25 cellular contexts compared by ENCODE assay signal in genomic region chr22:47034905-47035419, GRCh38.
DNase-seq lines count a peak whose midpoint lies in the region; ATAC-seq, FAIRE-seq and TF ChIP-seq lines count a peak whose summit lies in the region.
"Had no signal": no experiment of that assay in that cellular context is flagged by ENCODE, and none has a peak within 500 bp of the region (broad histone marks: within the 10 kb centered on the region; RNA-seq: fewer than 3 reads in every experiment).

No MANE protein-coding gene starts in this region.

- H3K27ac ChIP-seq in kidney (ENCODE audit: low read depth in 2 of 2, low read length in 2 of 2) (no peak overlapping the region), aorta (ENCODE audit: low read depth in 1 of 2, low read length in 2 of 2) (no peak overlapping the region)
- H3K27ac ChIP-seq: GM23248, hepatocyte, parathyroid adenoma, testis, VCaP had no signal

- H3K4me1 Mint-ChIP-seq in natural killer cell treated with Interleukin-12 subunit alpha and Interleukin-12 subunit beta and Interleukin-15 and Interleukin-18, amount 100 ng/mL, for 72 hours (ENCODE audit: low read depth in 2 of 2) = peaks cover 0 to 16% of the 10 kb centered on the region in 2 donors
- H3K4me1 Mint-ChIP-seq in natural killer cell = peaks cover 17 to 51% of the 10 kb centered on the region in 2 donors
- H3K4me1 Mint-ChIP-seq in activated T-helper 2 cell treated with anti-CD3 and anti-CD28 coated beads, Interferon-gamma antibody, Interleukin-2, Interleukin-4, amounts not matched to agents 10 μg/mL and 5 μg/mL and 100 μg/mL, durations not matched to agents 14 hours and 24 hours and 36 hours (ENCODE audit: low read depth) = no peaks in the 10 kb centered on the region
- no peaks in the 10 kb centered on the region for H3K4me1 Mint-ChIP-seq in activated T-cell treated with anti-CD3 and anti-CD28 coated beads, Interleukin-2, amount 50 U/mL, for 4 hours (ENCODE audit: low read depth)
- H3K4me1 Mint-ChIP-seq: CD14-positive monocyte had no signal

- H3K9me3 ChIP-seq in kidney (ENCODE audit: control insufficient read depth in 1 of 2, low read length in 2 of 2) = no peaks in the 10 kb centered on the region
- H3K9me3 ChIP-seq in aorta (ENCODE audit: control insufficient read depth, low read length) = no peaks in the 10 kb centered on the region
- H3K9me3 ChIP-seq: adrenal gland, testis had no signal

- H3K4me3 ChIP-seq in kidney (ENCODE audit: low read length in 2 of 2) (no peak overlapping the region), aorta (ENCODE audit: low read length in 2 of 2) (no peak overlapping the region)
- H3K4me3 ChIP-seq: adrenal gland, GM23248, hepatocyte, K562, testis had no signal

- H3K36me3 ChIP-seq in kidney (ENCODE audit: control insufficient read depth in 1 of 2, insufficient read depth in 2 of 2, low read length in 2 of 2) (no peaks in the 10 kb centered on the region), aorta (ENCODE audit: control insufficient read depth in 1 of 2, insufficient read depth in 2 of 2, low read length in 1 of 2) (no peaks in the 10 kb centered on the region)
- H3K36me3 ChIP-seq: adrenal gland had no signal

- H3K9ac ChIP-seq in kidney (ENCODE audit: low read length in 2 of 2) = no peak overlapping the region
- H3K9ac ChIP-seq: GM23248, parathyroid adenoma had no signal

- no peak overlapping the region for H3K27ac Mint-ChIP-seq in natural killer cell treated with Interleukin-12 subunit alpha and Interleukin-12 subunit beta and Interleukin-15 and Interleukin-18, amount 100 ng/mL, for 72 hours
- H3K27ac Mint-ChIP-seq in natural killer cell = peak overlapping the region in 1 of 2 donors; percentile 27
- H3K27ac Mint-ChIP-seq in activated T-helper 2 cell treated with anti-CD3 and anti-CD28 coated beads, Interferon-gamma antibody, Interleukin-2, Interleukin-4, amounts not matched to agents 10 μg/mL and 5 μg/mL and 100 μg/mL, durations not matched to agents 14 hours and 24 hours and 36 hours = no peak overlapping the region
- H3K27ac Mint-ChIP-seq: T-helper 1 cell treated with Interleukin-12 subunit alpha and Interleukin-12 subunit beta and Interleukin-4 antibody, amounts not matched to agents 30 μg/mL and 1 μg/mL, for 36 hours had no signal

- no peaks in the 10 kb centered on the region for H3K27me3 ChIP-seq in aorta (ENCODE audit: control insufficient read depth in 1 of 2, insufficient read depth in 2 of 2, low read length in 1 of 2)
- H3K27me3 ChIP-seq: adrenal gland, hepatocyte, testis had no signal

- H3K36me3 Mint-ChIP-seq in natural killer cell treated with Interleukin-12 subunit alpha and Interleukin-12 subunit beta and Interleukin-15 and Interleukin-18, amount 100 ng/mL, for 72 hours = no peaks in the 10 kb centered on the region
- H3K36me3 Mint-ChIP-seq in natural killer cell = no peaks in the 10 kb centered on the region
- no peaks in the 10 kb centered on the region for H3K36me3 Mint-ChIP-seq in activated T-helper 2 cell treated with anti-CD3 and anti-CD28 coated beads, Interferon-gamma antibody, Interleukin-2, Interleukin-4, amounts not matched to agents 10 μg/mL and 5 μg/mL and 100 μg/mL, durations not matched to agents 14 hours and 24 hours and 36 hours (ENCODE audit: low read depth)
- H3K36me3 Mint-ChIP-seq in activated T-cell treated with anti-CD3 and anti-CD28 coated beads, Interleukin-2, amount 50 U/mL, for 4 hours (ENCODE audit: insufficient read depth) = peaks cover 10% of the 10 kb centered on the region

- no peak for ATAC-seq in natural killer cell treated with Interleukin-12 subunit alpha and Interleukin-12 subunit beta and Interleukin-15 and Interleukin-18, amount 100 ng/mL, for 72 hours
- ATAC-seq in natural killer cell (no peak), aorta (ENCODE audit: low FRiP score) (no peak)
- no peak for ATAC-seq in activated T-cell treated with anti-CD3 and anti-CD28 coated beads, Interleukin-2, amount 50 U/mL, for 4 hours
- ATAC-seq: K562; naive thymus-derived CD8-positive, alpha-beta T cell had no signal

- 75 to 79% methylated on average over 11 of the region's 11 CpGs for WGBS in aorta, 2 donors

- intact Hi-C loops in natural killer cell (cut with micrococcal nuclease) = no loop called here
- intact Hi-C loops in kidney (cut with DNase I) = no loop called here
- intact Hi-C loops in aorta (cut with DNase I) = no loop called here
- intact Hi-C loops in activated T-helper 2 cell treated with anti-CD3 and anti-CD28 coated beads, Interferon-gamma antibody, Interleukin-2, Interleukin-4, amounts not matched to agents 10 μg/mL and 5 μg/mL and 100 μg/mL, durations not matched to agents 14 hours and 24 hours and 36 hours (cut with micrococcal nuclease) = no loop called here

- no peak for FAIRE-seq in kidney (lab: Jason Lieb, UNC)
- FAIRE-seq: bronchial epithelial cell, K562 had no signal

- H3K27me3 Mint-ChIP-seq in natural killer cell treated with Interleukin-12 subunit alpha and Interleukin-12 subunit beta and Interleukin-15 and Interleukin-18, amount 100 ng/mL, for 72 hours = no peaks in the 10 kb centered on the region
- no peaks in the 10 kb centered on the region for H3K27me3 Mint-ChIP-seq in natural killer cell (ENCODE audit: low read depth in 2 of 2)
- no peaks in the 10 kb centered on the region for H3K27me3 Mint-ChIP-seq in activated T-helper 2 cell treated with anti-CD3 and anti-CD28 coated beads, Interferon-gamma antibody, Interleukin-2, Interleukin-4, amounts not matched to agents 10 μg/mL and 5 μg/mL and 100 μg/mL, durations not matched to agents 14 hours and 24 hours and 36 hours (ENCODE audit: low read depth)
- H3K27me3 Mint-ChIP-seq in activated T-cell treated with anti-CD3 and anti-CD28 coated beads, Interleukin-2, amount 50 U/mL, for 4 hours (ENCODE audit: low read depth) = no peaks in the 10 kb centered on the region
- H3K27me3 Mint-ChIP-seq: naive thymus-derived CD8-positive, alpha-beta T cell had no signal

- no peaks in the 10 kb centered on the region for H3K9me3 Mint-ChIP-seq in natural killer cell treated with Interleukin-12 subunit alpha and Interleukin-12 subunit beta and Interleukin-15 and Interleukin-18, amount 100 ng/mL, for 72 hours
- no peaks in the 10 kb centered on the region for H3K9me3 Mint-ChIP-seq in natural killer cell
- no peaks in the 10 kb centered on the region for H3K9me3 Mint-ChIP-seq in activated T-helper 2 cell treated with anti-CD3 and anti-CD28 coated beads, Interferon-gamma antibody, Interleukin-2, Interleukin-4, amounts not matched to agents 10 μg/mL and 5 μg/mL and 100 μg/mL, durations not matched to agents 14 hours and 24 hours and 36 hours
- no peaks in the 10 kb centered on the region for H3K9me3 Mint-ChIP-seq in activated T-cell treated with anti-CD3 and anti-CD28 coated beads, Interleukin-2, amount 50 U/mL, for 4 hours
- H3K9me3 Mint-ChIP-seq: naive thymus-derived CD8-positive, alpha-beta T cell; T-helper 1 cell treated with Interleukin-12 subunit alpha and Interleukin-12 subunit beta and Interleukin-4 antibody, amounts not matched to agents 30 μg/mL and 1 μg/mL, for 36 hours had no signal

- no peak for TF ChIP-seq CTCF in natural killer cell (IDR thresholded peaks at IDR 0.05)
- no peak for TF ChIP-seq CTCF in kidney (IDR thresholded peaks at IDR 0.05; ENCODE audit: borderline replicate concordance, extremely low read depth, insufficient read depth)

- H3K4me1 ChIP-seq in kidney (ENCODE audit: control insufficient read depth in 1 of 2, insufficient read depth in 1 of 2, low read depth in 1 of 2, low read length in 2 of 2) (peaks cover 0 to 11% of the 10 kb centered on the region in 2 donors), aorta (ENCODE audit: control insufficient read depth in 1 of 2, insufficient read depth in 2 of 2, low read length in 2 of 2) (no peaks in the 10 kb centered on the region)
- H3K4me1 ChIP-seq: adrenal gland, parathyroid adenoma had no signal

- DNase-seq in natural killer cell treated with Interleukin-12 subunit alpha and Interleukin-12 subunit beta and Interleukin-15 and Interleukin-18, amount 100 ng/mL, for 72 hours (ENCODE audit: low spot score) = peak; percentile 37
- no peak for DNase-seq in natural killer cell
- peak; percentile 95 for DNase-seq in NCI-H524 treated with DMSO at 0.1 percent for 48 hours (lab: John Stamatoyannopoulos, UW)
- DNase-seq in kidney = peak; percentile 67
- DNase-seq in aorta = peak; percentile 32 to 52
- DNase-seq in activated T-helper 2 cell treated with anti-CD3 and anti-CD28 coated beads, Interferon-gamma antibody, Interleukin-2, Interleukin-4, amounts not matched to agents 10 μg/mL and 5 μg/mL and 100 μg/mL, durations not matched to agents 14 hours and 24 hours and 36 hours (ENCODE audit: low spot score) = no peak
- no peak for DNase-seq in activated T-cell treated with anti-CD3 and anti-CD28 coated beads, Interleukin-2, amount 50 U/mL, for 4 hours
- DNase-seq in HCEC 1CT = no peak
- DNase-seq: activated CD8-positive, alpha-beta memory T cell treated with anti-CD3 and anti-CD28 coated beads, Interleukin-2, amount 50 U/mL, for 4 hours; activated effector memory CD4-positive, alpha-beta T cell treated with Interleukin-2 at 50 U/mL for 16 hours; GDM1; mesendoderm; NCI-H1930; NCI-H510A; testis had no signal

- no peak overlapping the region for H3K4me3 Mint-ChIP-seq in natural killer cell treated with Interleukin-12 subunit alpha and Interleukin-12 subunit beta and Interleukin-15 and Interleukin-18, amount 100 ng/mL, for 72 hours
- no peak overlapping the region for H3K4me3 Mint-ChIP-seq in natural killer cell
- no peak overlapping the region for H3K4me3 Mint-ChIP-seq in activated T-helper 2 cell treated with anti-CD3 and anti-CD28 coated beads, Interferon-gamma antibody, Interleukin-2, Interleukin-4, amounts not matched to agents 10 μg/mL and 5 μg/mL and 100 μg/mL, durations not matched to agents 14 hours and 24 hours and 36 hours (ENCODE audit: low read depth)
- no peak overlapping the region for H3K4me3 Mint-ChIP-seq in activated T-cell treated with anti-CD3 and anti-CD28 coated beads, Interleukin-2, amount 50 U/mL, for 4 hours
- H3K4me3 Mint-ChIP-seq: CD14-positive monocyte; naive thymus-derived CD8-positive, alpha-beta T cell; T-helper 1 cell treated with Interleukin-12 subunit alpha and Interleukin-12 subunit beta and Interleukin-4 antibody, amounts not matched to agents 30 μg/mL and 1 μg/mL, for 36 hours had no signal

Comparison
In these comparisons a context has a peak if more than half of its experiments do, and no peak if none do; other contexts are left out.
1. DNase-seq: peak in natural killer cell treated with Interleukin-12 subunit alpha and Interleukin-12 subunit beta and Interleukin-15 and Interleukin-18, amount 100 ng/mL, for 72 hours (single experiment), NCI-H524 treated with DMSO at 0.1 percent for 48 hours (single experiment), kidney (single experiment) and aorta (2 of 2); none in natural killer cell (single experiment), activated T-helper 2 cell treated with anti-CD3 and anti-CD28 coated beads, Interferon-gamma antibody, Interleukin-2, Interleukin-4, amounts not matched to agents 10 μg/mL and 5 μg/mL and 100 μg/mL, durations not matched to agents 14 hours and 24 hours and 36 hours (single experiment), activated T-cell treated with anti-CD3 and anti-CD28 coated beads, Interleukin-2, amount 50 U/mL, for 4 hours (single experiment) and HCEC 1CT (single experiment).